Comparison of ENCODE assay signal across 14 cellular contexts in genomic region chr11:87431386-87431785, GRCh38.
DNase-seq lines count a peak whose midpoint lies in the region; ATAC-seq, FAIRE-seq and TF ChIP-seq lines count a peak whose summit lies in the region.
"Had no signal": no experiment of that assay in that cellular context is flagged by ENCODE, and none has a peak within 500 bp of the region (broad histone marks: within the 10 kb centered on the region; RNA-seq: fewer than 3 reads in every experiment).

No MANE protein-coding gene starts in this region.

- TF ChIP-seq EP300 in H1 (IDR thresholded peaks at IDR 0.05; ENCODE audit: borderline replicate concordance in 1 of 2, low read depth in 2 of 2, low read length in 2 of 2): no peak

- H2BK5ac ChIP-seq in H1 (ENCODE audit: low read depth, low read length): no peak overlapping the region

- H3K27ac ChIP-seq in AG04450 (ENCODE audit: low read depth, low read length) (peak overlapping the region; percentile 49), GM23248 (peak overlapping the region; percentile 30; the same call in 1 of the 2 replicates), H1 (ENCODE audit: low read depth, low read length) (no peak overlapping the region), psoas muscle (no peak overlapping the region)

- CTCF ChIA-PET in AG04450 (lab: Charles Lee): interaction anchor here (1.6 to 3.8 kb wide), 3 partner anchors 9 to 13 kb away, joined by 5 to 32 read pairs (median 5); no protein-coding TSS in a partner anchor
- CTCF ChIA-PET in H1 (lab: Charles Lee; ENCODE audit: partially characterized antibody): interaction anchor here (1.1 to 4.0 kb wide), 4 partner anchors 9 to 79 kb away, joined by 3 to 22 read pairs (median 7); no protein-coding TSS in a partner anchor

- H3K23me2 ChIP-seq in H1 (ENCODE audit: low read depth, low read length): no peaks in the 10 kb centered on the region

- no peaks in the 10 kb centered on the region for H3K79me2 ChIP-seq in GM23248 (ENCODE audit: insufficient read depth)
- no peaks in the 10 kb centered on the region for H3K79me2 ChIP-seq in H1 (ENCODE audit: control insufficient read depth in 1 of 2, insufficient read depth in 2 of 2, low read length in 2 of 2)

- no peak overlapping the region for H3K56ac ChIP-seq in H1 (replicated peaks; ENCODE audit: insufficient read length, low read depth, low read length)

- H2AFZ ChIP-seq in GM23248 (peak overlapping the region; percentile 52), H1 (ENCODE audit: low read length) (no peak overlapping the region)

- TF ChIP-seq RAD21 in H1 (IDR thresholded peaks at IDR 0.05 in 1 of 2, conservative IDR thresholded peaks at IDR 0.05 in 1 of 2; ENCODE audit: low read depth in 2 of 2, low read length in 2 of 2): no peak

- no peak overlapping the region for H2BK12ac ChIP-seq in H1 (ENCODE audit: low read depth, low read length)

- peak overlapping the region; percentile 73; the same call in 1 of the 2 replicates for H2BK15ac ChIP-seq in H1 (ENCODE audit: low read length)

- H3K9me3 ChIP-seq in AG04450 (ENCODE audit: control insufficient read depth, insufficient read depth, low read length): no peaks in the 10 kb centered on the region
- H3K9me3 ChIP-seq in GM23248 (ENCODE audit: low read depth): no peaks in the 10 kb centered on the region
- no peaks in the 10 kb centered on the region for H3K9me3 ChIP-seq in H1 (ENCODE audit: insufficient read depth in 2 of 2, low read depth in 1 of 2, low read length in 1 of 2)
- no peaks in the 10 kb centered on the region for H3K9me3 ChIP-seq in psoas muscle

- H3K23ac ChIP-seq in H1 (ENCODE audit: insufficient read length): no peak overlapping the region

- H3K14ac ChIP-seq in H1 (ENCODE audit: insufficient read length): no peak overlapping the region

- peaks cover 53% of the 10 kb centered on the region for H3K4me1 ChIP-seq in GM23248 (ENCODE audit: insufficient read depth)
- no peaks in the 10 kb centered on the region for H3K4me1 ChIP-seq in H1 (replicated peaks in 1 of 4; ENCODE audit: control insufficient read depth in 3 of 4, insufficient read depth in 4 of 4, low read length in 3 of 4)
- no peaks in the 10 kb centered on the region for H3K4me1 ChIP-seq in psoas muscle

- no peak overlapping the region for H3K18ac ChIP-seq in H1 (ENCODE audit: extremely low read depth, low read length)

- H3K4ac ChIP-seq in H1 (replicated peaks; ENCODE audit: insufficient read length, low read depth, low read length): no peak overlapping the region

- H3K36me3 ChIP-seq in GM23248 (ENCODE audit: low read depth) (no peaks in the 10 kb centered on the region), H1 (ENCODE audit: control insufficient read depth in 2 of 4, insufficient read depth in 4 of 4, low read length in 3 of 4) (no peaks in the 10 kb centered on the region), psoas muscle (ENCODE audit: insufficient read depth in 1 of 2, low read depth in 1 of 2) (no peaks in the 10 kb centered on the region)

- TF ChIP-seq CTCF in AG04450 (IDR thresholded peaks at IDR 0.05; ENCODE audit: low read depth, low read length) (no peak), H1 (IDR thresholded peaks at IDR 0.05; ENCODE audit: control extremely low read depth in 1 of 3, insufficient read depth in 1 of 3, low read depth in 1 of 3, low read length in 3 of 3) (no peak), psoas muscle (IDR thresholded peaks at IDR 0.05) (no peak)

- H3K27me3 ChIP-seq in AG04450 (ENCODE audit: control insufficient read depth, insufficient read depth, low read length) (no peaks in the 10 kb centered on the region), GM23248 (replicated peaks; ENCODE audit: insufficient read depth) (no peaks in the 10 kb centered on the region), H1 (replicated peaks in 1 of 4; ENCODE audit: control insufficient read depth in 3 of 4, extremely low read depth in 1 of 4, insufficient read depth in 3 of 4, low read length in 3 of 4) (no peaks in the 10 kb centered on the region), psoas muscle (ENCODE audit: insufficient read depth in 3 of 3, low read length in 2 of 3) (no peaks in the 10 kb centered on the region)

- DNase-seq in AG04450 (ENCODE audit: low read depth, low spot score) (no peak), GM23248 (peak; percentile 27), H1 (ENCODE audit: low read depth in 1 of 2, low spot score in 2 of 2) (no peak), psoas muscle (peak in 1 of 2 donors; percentile 58), NCI-H526 treated with DMSO at 0.1 percent for 48 hours (lab: John Stamatoyannopoulos, UW) (no peak), mesenteric fat pad (ENCODE audit: low spot score) (no peak), NCI-H2196 treated with DMSO at 0.1 percent for 48 hours (lab: John Stamatoyannopoulos, UW; ENCODE audit: unreplicated experiment) (no peak)
- DNase-seq: CD8-positive, alpha-beta memory T cell; NCI-H1048; NCI-H2171; NCI-H524 treated with DMSO at 0.1 percent for 48 hours; NK-92 treated with Interleukin-12 subunit alpha and Interleukin-12 subunit beta, amount 100 ng/mL, for 24 hours; OCI-M1; RPMI8226 had no signal

- no peak overlapping the region for H2AK5ac ChIP-seq in H1 (ENCODE audit: low read depth, low read length)

- WGBS in GM23248 (ENCODE audit: low coverage in 1 of 2, low lambda C conversion rate in 2 of 2, missing lambda C conversion rate in 2 of 2), 2 experiments: 87 to 90% methylated on average over 2 of the region's 2 CpGs
- WGBS in H1 (ENCODE audit: extremely low coverage in 1 of 2, insufficient coverage in 1 of 2, insufficient read length in 1 of 2, insufficient replicate concordance in 2 of 2, low coverage in 1 of 2, low lambda C conversion rate in 2 of 2, missing lambda C conversion rate in 1 of 2), 2 experiments: 93% methylated on average over 2 of the region's 2 CpGs; no CpG with 5 or more reads in 1 of the 2 experiments
- 37 to 51% (median 45%) methylated on average over 2 of the region's 2 CpGs for WGBS in psoas muscle, 3 donors

- TF ChIP-seq POLR2A in H1 (IDR thresholded peaks at IDR 0.05; ENCODE audit: control extremely low read depth in 1 of 2, low read depth in 2 of 2, low read length in 2 of 2): no peak

- no peaks in the 10 kb centered on the region for H3K79me1 ChIP-seq in H1 (ENCODE audit: low read depth, low read length)

- no peaks in the 10 kb centered on the region for H3K9me2 ChIP-seq in GM23248 (ENCODE audit: insufficient read depth)

- H3K4me3 ChIP-seq in AG04450 (ENCODE audit: low read depth, low read length): no peak overlapping the region
- H3K4me3 ChIP-seq in GM23248: no peak overlapping the region
- H3K4me3 ChIP-seq in H1 (ENCODE audit: extremely low read depth in 1 of 4, insufficient read depth in 2 of 4, low read depth in 3 of 4, low read length in 4 of 4): no peak overlapping the region
- H3K4me3 ChIP-seq in psoas muscle: no peak overlapping the region

- H2BK120ac ChIP-seq in H1 (replicated peaks; ENCODE audit: low read depth, low read length): no peak overlapping the region

- H4K20me1 ChIP-seq in GM23248 (ENCODE audit: insufficient read depth) (no peaks in the 10 kb centered on the region), H1 (replicated peaks in 1 of 2; ENCODE audit: control insufficient read depth in 1 of 2, insufficient read depth in 2 of 2, low read length in 2 of 2) (no peaks in the 10 kb centered on the region)

- peaks cover 51% of the 10 kb centered on the region for H3F3A ChIP-seq in GM23248 (ENCODE audit: insufficient read depth)

- no peak overlapping the region for H2BK20ac ChIP-seq in H1 (ENCODE audit: low read length)

- no peak overlapping the region for H4K8ac ChIP-seq in H1 (ENCODE audit: extremely low read depth, insufficient read depth, low read length)

- FAIRE-seq in H1 (lab: Jason Lieb, UNC): no peak

- H4K5ac ChIP-seq in H1 (ENCODE audit: insufficient read length, low read depth, low read length): no peak overlapping the region

- H3K9ac ChIP-seq in GM23248 (no peak overlapping the region), H1 (replicated peaks in 1 of 4; ENCODE audit: extremely low read depth in 1 of 4, low read depth in 3 of 4, low read length in 3 of 4) (no peak overlapping the region)

- intact Hi-C loops in psoas muscle (cut with DNase I): no loop called here

- in situ Hi-C loops in GM23248 (cut with MboI): no loop called here

- no peak overlapping the region for H3K4me2 ChIP-seq in GM23248 (ENCODE audit: unreplicated experiment)
- H3K4me2 ChIP-seq in H1 (ENCODE audit: insufficient read depth in 1 of 2, low read depth in 2 of 2, low read length in 2 of 2): no peak overlapping the region

- peak; percentile 25 to 93 (median 86) for ATAC-seq in psoas muscle

- no peak overlapping the region for H4K91ac ChIP-seq in H1 (replicated peaks; ENCODE audit: insufficient read length, low read length)

- POLR2A ChIA-PET in AG04450 (lab: Yijun Ruan, JAX): interaction anchor here (1.0 kb wide), 1 partner anchor 10 kb away, joined by 3 read pairs; no protein-coding TSS in a partner anchor
- POLR2A ChIA-PET in H1 (lab: Charles Lee; ENCODE audit: partially characterized antibody): no interaction called here

TF ChIP-seq in H1, 55 proteins besides CTCF, POLR2A, EP300 and RAD21 (continues in another document):
- TF ChIP-seq POLR2AphosphoS5 (IDR thresholded peaks at IDR 0.05; ENCODE audit: low read depth, low read length): no peak
- no peak for TF ChIP-seq GTF2F1 (IDR thresholded peaks at IDR 0.05; ENCODE audit: borderline replicate concordance, low read depth, low read length)
- no peak for TF ChIP-seq TAF7 (optimal IDR thresholded peaks at IDR 0.05; ENCODE audit: borderline replicate concordance, low read depth, low read length)

Comparison
In these comparisons a context has a peak if more than half of its experiments do, and no peak if none do; other contexts are left out.
1. H3K27ac ChIP-seq: peak in AG04450 (single experiment) and GM23248 (single experiment); none in H1 (single experiment) and psoas muscle (single experiment).